Comparison of ENCODE assay signal across 2 cellular contexts in the genomic region with DNA sequence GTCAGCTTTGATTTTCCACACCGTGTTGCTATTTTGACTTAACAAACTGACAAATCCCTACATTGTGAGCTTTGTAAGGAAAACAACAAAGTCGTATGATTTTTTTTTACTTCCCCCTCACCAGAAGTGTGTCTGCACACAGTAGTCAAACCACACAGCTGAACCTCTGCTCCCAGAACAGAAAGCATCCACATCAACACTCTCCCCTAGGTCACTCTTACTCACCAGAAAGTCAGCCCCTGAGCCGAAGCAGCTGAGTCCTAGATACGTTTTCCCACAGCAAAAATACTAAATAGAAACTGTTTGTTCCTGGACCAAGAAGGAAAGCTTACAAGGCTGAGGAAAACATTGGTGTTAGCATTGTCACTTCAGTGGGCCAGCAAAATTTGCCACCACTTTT.
TF ChIP-seq lines count a peak whose summit lies in the region.

No MANE protein-coding gene starts in this region.

TF ChIP-seq in H1, 55 proteins besides CTCF, POLR2A, EP300 and RAD21 (continued from another document):
- TF ChIP-seq MAFK (IDR thresholded peaks at IDR 0.05; ENCODE audit: low read depth, low read length) (no peak), RXRA (IDR thresholded peaks at IDR 0.05; ENCODE audit: insufficient read depth, low read depth, low read length) (no peak), EZH2 (IDR thresholded peaks at IDR 0.05; ENCODE audit: low read depth, low read length, severe bottlenecking) (no peak), PHF8 (conservative IDR thresholded peaks at IDR 0.05; ENCODE audit: low read depth, low read length) (no peak), CTBP2 (IDR thresholded peaks at IDR 0.05; ENCODE audit: borderline replicate concordance, insufficient read depth, insufficient read length, low read length) (no peak), ASH2L (IDR thresholded peaks at IDR 0.05; ENCODE audit: low read length) (no peak), CBX5 (IDR thresholded peaks at IDR 0.05; ENCODE audit: low read depth, low read length) (no peak), BRCA1 (IDR thresholded peaks at IDR 0.05; ENCODE audit: low read depth, low read length) (no peak), SIRT6 (IDR thresholded peaks at IDR 0.05; ENCODE audit: low read length) (no peak), SIX5 (IDR thresholded peaks at IDR 0.05; ENCODE audit: low read depth, low read length) (no peak), CBX8 (IDR thresholded peaks at IDR 0.05; ENCODE audit: borderline replicate concordance, low read depth, low read length) (no peak)
- TF ChIP-seq, protein P1, sequence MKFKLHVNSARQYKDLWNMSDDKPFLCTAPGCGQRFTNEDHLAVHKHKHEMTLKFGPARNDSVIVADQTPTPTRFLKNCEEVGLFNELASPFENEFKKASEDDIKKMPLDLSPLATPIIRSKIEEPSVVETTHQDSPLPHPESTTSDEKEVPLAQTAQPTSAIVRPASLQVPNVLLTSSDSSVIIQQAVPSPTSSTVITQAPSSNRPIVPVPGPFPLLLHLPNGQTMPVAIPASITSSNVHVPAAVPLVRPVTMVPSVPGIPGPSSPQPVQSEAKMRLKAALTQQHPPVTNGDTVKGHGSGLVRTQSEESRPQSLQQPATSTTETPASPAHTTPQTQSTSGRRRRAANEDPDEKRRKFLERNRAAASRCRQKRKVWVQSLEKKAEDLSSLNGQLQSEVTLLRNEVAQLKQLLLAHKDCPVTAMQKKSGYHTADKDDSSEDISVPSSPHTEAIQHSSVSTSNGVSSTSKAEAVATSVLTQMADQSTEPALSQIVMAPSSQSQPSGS (IDR thresholded peaks at IDR 0.05; ENCODE audit: low read length), result no peak
- TF ChIP-seq, protein P2, sequence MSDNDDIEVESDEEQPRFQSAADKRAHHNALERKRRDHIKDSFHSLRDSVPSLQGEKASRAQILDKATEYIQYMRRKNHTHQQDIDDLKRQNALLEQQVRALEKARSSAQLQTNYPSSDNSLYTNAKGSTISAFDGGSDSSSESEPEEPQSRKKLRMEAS (IDR thresholded peaks at IDR 0.05), result no peak
- TF ChIP-seq, protein P3, sequence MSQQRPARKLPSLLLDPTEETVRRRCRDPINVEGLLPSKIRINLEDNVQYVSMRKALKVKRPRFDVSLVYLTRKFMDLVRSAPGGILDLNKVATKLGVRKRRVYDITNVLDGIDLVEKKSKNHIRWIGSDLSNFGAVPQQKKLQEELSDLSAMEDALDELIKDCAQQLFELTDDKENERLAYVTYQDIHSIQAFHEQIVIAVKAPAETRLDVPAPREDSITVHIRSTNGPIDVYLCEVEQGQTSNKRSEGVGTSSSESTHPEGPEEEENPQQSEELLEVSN (IDR thresholded peaks at IDR 0.05), result no peak

TF ChIP-seq in liver, 16 proteins besides CTCF, POLR2A, EP300 and RAD21 (continued from another document):
- TF ChIP-seq, protein P4, sequence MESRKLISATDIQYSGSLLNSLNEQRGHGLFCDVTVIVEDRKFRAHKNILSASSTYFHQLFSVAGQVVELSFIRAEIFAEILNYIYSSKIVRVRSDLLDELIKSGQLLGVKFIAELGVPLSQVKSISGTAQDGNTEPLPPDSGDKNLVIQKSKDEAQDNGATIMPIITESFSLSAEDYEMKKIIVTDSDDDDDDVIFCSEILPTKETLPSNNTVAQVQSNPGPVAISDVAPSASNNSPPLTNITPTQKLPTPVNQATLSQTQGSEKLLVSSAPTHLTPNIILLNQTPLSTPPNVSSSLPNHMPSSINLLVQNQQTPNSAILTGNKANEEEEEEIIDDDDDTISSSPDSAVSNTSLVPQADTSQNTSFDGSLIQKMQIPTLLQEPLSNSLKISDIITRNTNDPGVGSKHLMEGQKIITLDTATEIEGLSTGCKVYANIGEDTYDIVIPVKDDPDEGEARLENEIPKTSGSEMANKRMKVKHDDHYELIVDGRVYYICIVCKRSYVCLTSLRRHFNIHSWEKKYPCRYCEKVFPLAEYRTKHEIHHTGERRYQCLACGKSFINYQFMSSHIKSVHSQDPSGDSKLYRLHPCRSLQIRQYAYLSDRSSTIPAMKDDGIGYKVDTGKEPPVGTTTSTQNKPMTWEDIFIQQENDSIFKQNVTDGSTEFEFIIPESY (IDR thresholded peaks at IDR 0.05), result no peak
- TF ChIP-seq, protein P5, sequence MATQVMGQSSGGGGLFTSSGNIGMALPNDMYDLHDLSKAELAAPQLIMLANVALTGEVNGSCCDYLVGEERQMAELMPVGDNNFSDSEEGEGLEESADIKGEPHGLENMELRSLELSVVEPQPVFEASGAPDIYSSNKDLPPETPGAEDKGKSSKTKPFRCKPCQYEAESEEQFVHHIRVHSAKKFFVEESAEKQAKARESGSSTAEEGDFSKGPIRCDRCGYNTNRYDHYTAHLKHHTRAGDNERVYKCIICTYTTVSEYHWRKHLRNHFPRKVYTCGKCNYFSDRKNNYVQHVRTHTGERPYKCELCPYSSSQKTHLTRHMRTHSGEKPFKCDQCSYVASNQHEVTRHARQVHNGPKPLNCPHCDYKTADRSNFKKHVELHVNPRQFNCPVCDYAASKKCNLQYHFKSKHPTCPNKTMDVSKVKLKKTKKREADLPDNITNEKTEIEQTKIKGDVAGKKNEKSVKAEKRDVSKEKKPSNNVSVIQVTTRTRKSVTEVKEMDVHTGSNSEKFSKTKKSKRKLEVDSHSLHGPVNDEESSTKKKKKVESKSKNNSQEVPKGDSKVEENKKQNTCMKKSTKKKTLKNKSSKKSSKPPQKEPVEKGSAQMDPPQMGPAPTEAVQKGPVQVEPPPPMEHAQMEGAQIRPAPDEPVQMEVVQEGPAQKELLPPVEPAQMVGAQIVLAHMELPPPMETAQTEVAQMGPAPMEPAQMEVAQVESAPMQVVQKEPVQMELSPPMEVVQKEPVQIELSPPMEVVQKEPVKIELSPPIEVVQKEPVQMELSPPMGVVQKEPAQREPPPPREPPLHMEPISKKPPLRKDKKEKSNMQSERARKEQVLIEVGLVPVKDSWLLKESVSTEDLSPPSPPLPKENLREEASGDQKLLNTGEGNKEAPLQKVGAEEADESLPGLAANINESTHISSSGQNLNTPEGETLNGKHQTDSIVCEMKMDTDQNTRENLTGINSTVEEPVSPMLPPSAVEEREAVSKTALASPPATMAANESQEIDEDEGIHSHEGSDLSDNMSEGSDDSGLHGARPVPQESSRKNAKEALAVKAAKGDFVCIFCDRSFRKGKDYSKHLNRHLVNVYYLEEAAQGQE (IDR thresholded peaks at IDR 0.05), result no peak
- TF ChIP-seq, protein P6, sequence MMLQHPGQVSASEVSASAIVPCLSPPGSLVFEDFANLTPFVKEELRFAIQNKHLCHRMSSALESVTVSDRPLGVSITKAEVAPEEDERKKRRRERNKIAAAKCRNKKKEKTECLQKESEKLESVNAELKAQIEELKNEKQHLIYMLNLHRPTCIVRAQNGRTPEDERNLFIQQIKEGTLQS (IDR thresholded peaks at IDR 0.05), result no peak
- TF ChIP-seq NR2F2 (IDR thresholded peaks at IDR 0.05) (no peak), RXRA (IDR thresholded peaks at IDR 0.05) (peak; percentile 46 to 55), HNF4G (IDR thresholded peaks at IDR 0.05) (peak; percentile 15), SP1 (IDR thresholded peaks at IDR 0.05) (peak; percentile 67), YY1 (IDR thresholded peaks at IDR 0.05) (no peak), HNF4A (conservative IDR thresholded peaks at IDR 0.05) (peak; percentile 72 to 88), FOXA2 (IDR thresholded peaks at IDR 0.05) (no peak), GABPA (IDR thresholded peaks at IDR 0.05 in 1 of 2, conservative IDR thresholded peaks at IDR 0.05 in 1 of 2) (no peak), TAF1 (conservative IDR thresholded peaks at IDR 0.05) (no peak), EGR1 (IDR thresholded peaks at IDR 0.05; ENCODE audit: low read depth in 2 of 2) (no peak), JUND (IDR thresholded peaks at IDR 0.05) (peak in 1 of 2 donors; percentile 21), FOXA1 (IDR thresholded peaks at IDR 0.05) (no peak)
